ENCODE assay signal across 22 cellular contexts in genomic region chr10:46079831-46080585, GRCh38. TPM values are rescaled to one million over a fixed set of nuclear protein-coding genes. Genes with fewer than 3 reads are reported as not detected.
DNase-seq lines count a peak whose midpoint lies in the region; ATAC-seq lines count a peak whose summit lies in the region.
"Had no signal": no experiment of that assay in that cellular context is flagged by ENCODE, and none has a peak within 500 bp of the region (broad histone marks: within the 10 kb centered on the region; RNA-seq: fewer than 3 reads in every experiment).

No MANE protein-coding gene starts in this region.

- peaks cover 2 to 4% (median 2%) of the 10 kb centered on the region in 3 donors for H3K27me3 Mint-ChIP-seq in immature natural killer cell (ENCODE audit: low read depth in 3 of 3)
- H3K27me3 Mint-ChIP-seq in stimulated activated naive B cell treated with anti-CD40 and anti-IgM and Interleukin-4, amounts not matched to agents 10 μg/mL and 1 μg/mL and 100 μg/mL, for 72 hours, result no peaks in the 10 kb centered on the region
- H3K27me3 Mint-ChIP-seq: activated naive CD8-positive, alpha-beta T cell treated with anti-CD3 and anti-CD28 coated beads, Interleukin-2, amount 10 ng/mL, durations not matched to agents 7 days and 5 days; activated T-cell treated with anti-CD3 and anti-CD28 coated beads, Interleukin-2, amount 50 U/mL, for 24 hours had no signal

- peaks cover 33 to 44% of the 10 kb centered on the region in 2 donors for H3K4me1 Mint-ChIP-seq in immature natural killer cell
- H3K4me1 Mint-ChIP-seq in stimulated activated naive B cell treated with anti-CD40 and anti-IgM and Interleukin-4, amounts not matched to agents 10 μg/mL and 1 μg/mL and 100 μg/mL, for 72 hours, result peaks cover 0 to 8% of the 10 kb centered on the region in 2 donors
- H3K4me1 Mint-ChIP-seq: neural crest cell had no signal

- no peak overlapping the region for H3K4me3 ChIP-seq in BLaER1
- H3K4me3 ChIP-seq: cardiac muscle cell, right lobe of liver had no signal

- no peaks in the 10 kb centered on the region for H3K9me3 ChIP-seq in BLaER1
- H3K9me3 ChIP-seq: right lobe of liver had no signal

- peak overlapping the region in 4 of 5 donors; percentile 13 to 68 (median 42) for H3K4me3 Mint-ChIP-seq in immature natural killer cell
- H3K4me3 Mint-ChIP-seq in stimulated activated naive B cell treated with anti-CD40 and anti-IgM and Interleukin-4, amounts not matched to agents 10 μg/mL and 1 μg/mL and 100 μg/mL, for 72 hours, result no peak overlapping the region
- H3K4me3 Mint-ChIP-seq: activated CD4-positive, alpha-beta T cell treated with anti-CD3 and anti-CD28 coated beads, Interleukin-2, amount 10 ng/mL, durations not matched to agents 24 days and 14 days; activated naive CD8-positive, alpha-beta T cell treated with anti-CD3 and anti-CD28 coated beads, Interleukin-2, amount 10 ng/mL, durations not matched to agents 7 days and 5 days; activated T-cell treated with anti-CD3 and anti-CD28 coated beads, Interleukin-2, amount 50 U/mL, for 24 hours; endodermal cell; neural crest cell; type B pancreatic cell had no signal

- peaks cover 4% of the 10 kb centered on the region; the same call in 1 of the 2 replicates for H3K4me1 ChIP-seq in BLaER1
- H3K4me1 ChIP-seq: foreskin keratinocyte, right lobe of liver had no signal

- H3K36me3 ChIP-seq in BLaER1, result no peaks in the 10 kb centered on the region
- H3K36me3 ChIP-seq: cardiac muscle cell, right lobe of liver had no signal

- H4K20me1 ChIP-seq in BLaER1, result no peaks in the 10 kb centered on the region

- ATAC-seq in stimulated activated naive B cell treated with anti-CD40 and anti-IgM and Interleukin-4, amounts not matched to agents 10 μg/mL and 1 μg/mL and 100 μg/mL, for 72 hours (replicated peaks), result no peak
- ATAC-seq in HG03196 (IDR thresholded peaks at IDR 0.05; ENCODE audit: unreplicated experiment), result no peak
- no peak for ATAC-seq in HG03139 (IDR thresholded peaks at IDR 0.05; ENCODE audit: unreplicated experiment)
- ATAC-seq: foreskin keratinocyte, Panc1, right lobe of liver had no signal

- H3K27ac ChIP-seq in BLaER1, result peak overlapping the region; percentile 4; the same call in 1 of the 2 replicates
- H3K27ac ChIP-seq: cardiac muscle cell, foreskin keratinocyte, right lobe of liver had no signal

- H3K9ac ChIP-seq in BLaER1, result no peak overlapping the region

- in situ Hi-C loops in KBM-7 (cut with MboI; ENCODE audit: low pct_unique_long_range_greater_than_20kb, low sequenced_read_pairs), result no loop called here

- peak; percentile 82 for DNase-seq in KBM-7
- peak; percentile 98 for DNase-seq in SIG-M5 treated with dmso at 0.1 percent for 504 hours (lab: John Stamatoyannopoulos, UW; ENCODE audit: unreplicated experiment)
- DNase-seq in immature natural killer cell, result no peak
- no peak for DNase-seq in stimulated activated naive B cell treated with anti-CD40 and anti-IgM and Interleukin-4, amounts not matched to agents 10 μg/mL and 1 μg/mL and 100 μg/mL, for 72 hours
- DNase-seq in LoVo (ENCODE audit: low spot score), result no peak
- DNase-seq: activated CD4-positive, alpha-beta T cell treated with anti-CD3 and anti-CD28 coated beads, Interleukin-2, amount 10 ng/mL, durations not matched to agents 24 days and 14 days; activated naive CD8-positive, alpha-beta T cell treated with anti-CD3 and anti-CD28 coated beads, Interleukin-2, amount 10 ng/mL, durations not matched to agents 7 days and 5 days; activated T-cell treated with anti-CD3 and anti-CD28 coated beads, Interleukin-2, amount 50 U/mL, for 24 hours; DMS153; endodermal cell; foreskin keratinocyte; mammary epithelial cell; NCI-H1105; right lobe of liver; stimulated activated CD4-positive, alpha-beta T cell treated with anti-CD3 and anti-CD28 coated beads, Interleukin-4, amount 100 ng/mL, for 1 hour had no signal

- no peak overlapping the region; the same call in 1 of the 2 replicates for H3K4me2 ChIP-seq in BLaER1

- H3K36me3 Mint-ChIP-seq in immature natural killer cell, result no peaks in the 10 kb centered on the region
- no peaks in the 10 kb centered on the region for H3K36me3 Mint-ChIP-seq in stimulated activated naive B cell treated with anti-CD40 and anti-IgM and Interleukin-4, amounts not matched to agents 10 μg/mL and 1 μg/mL and 100 μg/mL, for 72 hours
- H3K36me3 Mint-ChIP-seq: activated naive CD8-positive, alpha-beta T cell treated with anti-CD3 and anti-CD28 coated beads, Interleukin-2, amount 10 ng/mL, durations not matched to agents 7 days and 5 days; type B pancreatic cell had no signal

- peak overlapping the region in 5 of 6 donors; percentile 11 to 79 (median 63) for H3K27ac Mint-ChIP-seq in immature natural killer cell
- no peak overlapping the region for H3K27ac Mint-ChIP-seq in stimulated activated naive B cell treated with anti-CD40 and anti-IgM and Interleukin-4, amounts not matched to agents 10 μg/mL and 1 μg/mL and 100 μg/mL, for 72 hours
- H3K27ac Mint-ChIP-seq: activated CD4-positive, alpha-beta T cell treated with anti-CD3 and anti-CD28 coated beads, Interleukin-2, amount 10 ng/mL, durations not matched to agents 24 days and 14 days; activated naive CD8-positive, alpha-beta T cell treated with anti-CD3 and anti-CD28 coated beads, Interleukin-2, amount 10 ng/mL, durations not matched to agents 7 days and 5 days; activated T-cell treated with anti-CD3 and anti-CD28 coated beads, Interleukin-2, amount 50 U/mL, for 24 hours; endodermal cell; type B pancreatic cell had no signal

- H3K27me3 ChIP-seq in BLaER1, result no peaks in the 10 kb centered on the region
- H3K27me3 ChIP-seq: cardiac muscle cell, right lobe of liver had no signal

- H3K9me3 Mint-ChIP-seq in immature natural killer cell, result peaks cover 0 to 2% (median 0%) of the 10 kb centered on the region in 6 donors
- peaks cover 0 to 4% of the 10 kb centered on the region in 2 donors for H3K9me3 Mint-ChIP-seq in stimulated activated naive B cell treated with anti-CD40 and anti-IgM and Interleukin-4, amounts not matched to agents 10 μg/mL and 1 μg/mL and 100 μg/mL, for 72 hours
- H3K9me3 Mint-ChIP-seq: activated CD4-positive, alpha-beta T cell treated with anti-CD3 and anti-CD28 coated beads, Interleukin-2, amount 10 ng/mL, durations not matched to agents 24 days and 14 days; neural crest cell; type B pancreatic cell had no signal

RNA-seq across cellular contexts. Expression of gene MSMB, which starts 33.9 kb away (rescaled TPM):
- not detected for polyA plus RNA-seq in immature natural killer cell
- polyA plus RNA-seq: cardiac muscle cell, foreskin keratinocyte, mammary epithelial cell had no signal

RNA-seq across cellular contexts. Expression of gene NCOA4, which starts 49.6 kb away (rescaled TPM):
- polyA plus RNA-seq in immature natural killer cell, result 100 to 1,000 TPM; 188 to 323 (median 196) TPM

Comparison
In these comparisons a context has a peak if more than half of its experiments do, and no peak if none do; other contexts are left out.
1. DNase-seq: peak in KBM-7 (single experiment) and SIG-M5 treated with dmso at 0.1 percent for 504 hours (single experiment); none in immature natural killer cell (0 of 3), stimulated activated naive B cell treated with anti-CD40 and anti-IgM and Interleukin-4, amounts not matched to agents 10 μg/mL and 1 μg/mL and 100 μg/mL, for 72 hours (single experiment) and LoVo (single experiment).
2. H3K4me3 Mint-ChIP-seq: peak in immature natural killer cell (4 of 5); none in stimulated activated naive B cell treated with anti-CD40 and anti-IgM and Interleukin-4, amounts not matched to agents 10 μg/mL and 1 μg/mL and 100 μg/mL, for 72 hours (0 of 2).